ENCODE assay signal across 10 cellular contexts in the genomic region with DNA sequence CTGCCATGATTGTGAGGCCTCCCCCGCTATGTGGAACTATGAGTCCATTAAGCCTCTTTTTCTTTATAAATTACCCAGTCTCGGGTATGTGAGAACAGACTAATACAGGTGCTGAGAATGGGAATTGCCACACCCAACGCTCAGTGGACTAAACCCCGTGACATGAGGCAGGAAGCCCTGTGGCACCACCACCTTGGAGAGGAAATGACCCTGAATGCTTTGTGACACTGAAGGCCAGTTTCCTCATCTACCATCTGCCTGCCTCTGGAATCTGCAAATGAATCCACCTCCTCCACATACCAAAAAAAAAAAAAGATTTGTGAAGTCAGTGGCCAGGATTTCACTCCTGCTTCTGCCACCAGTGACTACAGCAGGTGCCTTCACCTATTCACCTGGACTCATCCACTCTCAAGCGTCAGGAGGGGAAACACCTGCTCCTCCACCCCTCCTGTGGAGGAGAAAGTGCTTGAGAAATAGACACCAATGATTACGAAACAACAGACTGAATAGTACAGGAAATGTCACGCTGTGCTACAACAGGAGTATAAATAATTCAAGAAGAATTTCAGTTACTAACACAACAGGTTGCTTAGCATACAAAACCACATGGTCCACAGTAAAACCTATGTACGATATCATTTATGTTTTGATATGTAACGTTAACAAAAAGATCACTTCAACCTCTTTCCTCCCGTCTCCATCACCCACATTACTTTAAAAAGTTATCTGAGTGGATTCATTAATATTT. TPM values are rescaled to one million over a fixed set of nuclear protein-coding genes. Genes with fewer than 3 reads are reported as not detected.
A peak's percentile ranks its signal among the peaks of the same experiment; 100 is the strongest.
DNase-seq lines count a peak whose midpoint lies in the region; ATAC-seq and TF ChIP-seq lines count a peak whose summit lies in the region.
"Had no signal": no experiment of that assay in that cellular context is flagged by ENCODE, and none has a peak within 500 bp of the region (broad histone marks: within the 10 kb centered on the region; RNA-seq: fewer than 3 reads in every experiment).

No MANE protein-coding gene starts in this region.

- 88 to 92% methylated on average over 10 of the region's 10 CpGs for WGBS in GM23248 (ENCODE audit: low coverage in 1 of 2, low lambda C conversion rate in 2 of 2, missing lambda C conversion rate in 2 of 2), 2 experiments
- WGBS in lower leg skin, 2 donors: 50 to 58% methylated on average over 10 of the region's 10 CpGs

- ATAC-seq in omental fat pad (ENCODE audit: low FRiP score) (peak; percentile 82), GM21526 (IDR thresholded peaks at IDR 0.05; ENCODE audit: low FRiP score, unreplicated experiment) (no peak), GM21786 (IDR thresholded peaks at IDR 0.05; ENCODE audit: unreplicated experiment) (no peak)
- ATAC-seq: GM12878 had no signal

- H3K27ac ChIP-seq in GM23248: no peak overlapping the region

- in situ Hi-C loops in GM23248 (cut with MboI): no loop called here

- H3K4me3 Mint-ChIP-seq in endothelial cell (ENCODE audit: unreplicated experiment): no peak overlapping the region

- H3K27me3 Mint-ChIP-seq in endothelial cell (ENCODE audit: unreplicated experiment): peaks cover 2% of the 10 kb centered on the region

- H3K36me3 Mint-ChIP-seq in endothelial cell (ENCODE audit: low read depth, unreplicated experiment): no peaks in the 10 kb centered on the region

- H4K20me1 ChIP-seq in GM23248 (ENCODE audit: insufficient read depth): no peaks in the 10 kb centered on the region

- H3K27ac Mint-ChIP-seq in endothelial cell (ENCODE audit: unreplicated experiment): peak overlapping the region; percentile 45

- H3F3A ChIP-seq in GM23248 (ENCODE audit: insufficient read depth): peaks cover 33% of the 10 kb centered on the region

- no peaks in the 10 kb centered on the region for H3K9me3 ChIP-seq in GM23248 (ENCODE audit: low read depth)
- H3K9me3 ChIP-seq: ovary had no signal

- intact Hi-C loops in lower leg skin (cut with DNase I; ENCODE audit: low total_unique reads): no loop called here

- no peaks in the 10 kb centered on the region for H3K9me2 ChIP-seq in GM23248 (ENCODE audit: insufficient read depth)

- peaks cover 34% of the 10 kb centered on the region for H3K4me1 ChIP-seq in GM23248 (ENCODE audit: insufficient read depth)

- no peaks in the 10 kb centered on the region for H3K79me2 ChIP-seq in GM23248 (ENCODE audit: insufficient read depth)

- DNase-seq in GM23248 (peak; percentile 50), NCI-H510A treated with DMSO at 0.1 percent for 48 hours (lab: John Stamatoyannopoulos, UW) (peak; percentile 95), endothelial cell (ENCODE audit: low spot score) (no peak), omental fat pad (ENCODE audit: low spot score) (no peak), lower leg skin (ENCODE audit: low spot score in 2 of 2) (no peak)
- DNase-seq in activated CD4-positive, alpha-beta T cell treated with anti-CD3 and anti-CD28 coated beads, Interleukin-2, amount 50 U/mL, for 1 hour: no peak

- H3K9me3 Mint-ChIP-seq in endothelial cell (ENCODE audit: unreplicated experiment): no peaks in the 10 kb centered on the region

- no peak for TF ChIP-seq POLR2A in lower leg skin (IDR thresholded peaks at IDR 0.05)

- H3K27me3 ChIP-seq in GM23248 (replicated peaks; ENCODE audit: insufficient read depth): no peaks in the 10 kb centered on the region
- H3K27me3 ChIP-seq: ovary had no signal

- no peak overlapping the region for H3K4me2 ChIP-seq in GM23248 (ENCODE audit: unreplicated experiment)

- H3K9ac ChIP-seq in GM23248: no peak overlapping the region

- peaks cover 15% of the 10 kb centered on the region for H3K4me1 Mint-ChIP-seq in endothelial cell (ENCODE audit: unreplicated experiment)

- no peak for TF ChIP-seq CTCF in endothelial cell (IDR thresholded peaks at IDR 0.05; ENCODE audit: unreplicated experiment)
- no peak for TF ChIP-seq CTCF in omental fat pad (IDR thresholded peaks at IDR 0.05)
- TF ChIP-seq CTCF in lower leg skin (IDR thresholded peaks at IDR 0.05): no peak

- H3K4me3 ChIP-seq in GM23248 (no peak overlapping the region), lower leg skin (ENCODE audit: low read depth, poor library complexity, severe bottlenecking) (no peak overlapping the region)
- H3K4me3 ChIP-seq: GM12878 had no signal

- H2AFZ ChIP-seq in GM23248: no peak overlapping the region

- H3K36me3 ChIP-seq in GM23248 (ENCODE audit: low read depth): no peaks in the 10 kb centered on the region
- H3K36me3 ChIP-seq: ovary had no signal

RNA-seq across cellular contexts. Expression of a gene that starts 41.4 kb away (rescaled TPM):
- 4.3 and 5.2 TPM in 2 replicates for total RNA-seq in GM23248 (2014; rRNA removed; shearing (Covaris generic))
- 3.2 and 3.4 TPM in 2 replicates for polyA plus RNA-seq in GM23248 (2016; fragmentation: Nextera tagmentation; extraction: Ambion mirVana)
- total RNA-seq in endothelial cell (ENCODE audit: unreplicated experiment): 1.3 TPM
- total RNA-seq in omental fat pad: 10 to 100 TPM in 1 of 4 donors, 1 to 10 TPM in 3; 4.1 to 10.2 (median 7.0) TPM
- 1 to 10 TPM; 2.9 to 4.2 (median 3.5) TPM for total RNA-seq in lower leg skin

Comparison
In these comparisons a context has a peak if more than half of its experiments do, and no peak if none do; other contexts are left out.
1. DNase-seq: peak in GM23248 (single experiment) and NCI-H510A treated with DMSO at 0.1 percent for 48 hours (single experiment); none in endothelial cell (single experiment), omental fat pad (single experiment), activated CD4-positive, alpha-beta T cell treated with anti-CD3 and anti-CD28 coated beads, Interleukin-2, amount 50 U/mL, for 1 hour (single experiment) and lower leg skin (0 of 2).